ENCODE assay signal across 1 cellular context in the genomic region with DNA sequence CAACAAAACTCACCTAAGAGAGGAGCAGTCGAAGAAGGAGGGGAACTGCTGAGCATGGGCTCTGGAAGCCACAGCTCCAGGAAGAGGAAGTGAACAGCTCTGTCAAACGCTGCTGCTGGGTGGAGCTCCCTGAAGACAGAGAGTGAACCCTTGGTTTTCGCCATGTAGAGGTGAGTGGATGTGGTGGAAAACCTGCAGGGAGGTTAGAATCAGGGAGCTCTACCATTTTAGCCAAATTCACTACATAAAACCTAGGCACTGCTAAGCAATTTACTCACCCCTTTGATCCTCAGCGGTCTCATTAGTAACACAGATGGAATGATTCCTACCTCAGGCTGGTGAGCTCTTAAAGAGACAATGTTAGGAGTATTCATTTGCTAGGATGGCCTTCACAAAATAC.
TF ChIP-seq lines count a peak whose summit lies in the region.

No MANE protein-coding gene starts in this region.

TF ChIP-seq in HCT116, 20 proteins besides CTCF, POLR2A, EP300 and RAD21 (continued from another document):
- TF ChIP-seq EGR1 (IDR thresholded peaks at IDR 0.05; ENCODE audit: low read depth) (no peak), SIN3A (IDR thresholded peaks at IDR 0.05; ENCODE audit: low read depth) (no peak), ZNF274 (IDR thresholded peaks at IDR 0.05; ENCODE audit: low read depth, low read length) (no peak), TCF7L2 (IDR thresholded peaks at IDR 0.05; ENCODE audit: borderline replicate concordance, extremely low read depth, insufficient read depth, insufficient read length) (peak; percentile 91), SP1 (IDR thresholded peaks at IDR 0.05; ENCODE audit: low read depth) (no peak), POLR2AphosphoS5 (IDR thresholded peaks at IDR 0.05; ENCODE audit: low read depth, low read length) (peak; percentile 63), FOSL1 (IDR thresholded peaks at IDR 0.05; ENCODE audit: low read depth) (no peak), ELF1 (IDR thresholded peaks at IDR 0.05; ENCODE audit: borderline replicate concordance, low read depth) (no peak), SRF (IDR thresholded peaks at IDR 0.05; ENCODE audit: low read depth) (no peak)
- TF ChIP-seq, protein P1, sequence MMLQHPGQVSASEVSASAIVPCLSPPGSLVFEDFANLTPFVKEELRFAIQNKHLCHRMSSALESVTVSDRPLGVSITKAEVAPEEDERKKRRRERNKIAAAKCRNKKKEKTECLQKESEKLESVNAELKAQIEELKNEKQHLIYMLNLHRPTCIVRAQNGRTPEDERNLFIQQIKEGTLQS (IDR thresholded peaks at IDR 0.05): no peak
- TF ChIP-seq, protein P2, sequence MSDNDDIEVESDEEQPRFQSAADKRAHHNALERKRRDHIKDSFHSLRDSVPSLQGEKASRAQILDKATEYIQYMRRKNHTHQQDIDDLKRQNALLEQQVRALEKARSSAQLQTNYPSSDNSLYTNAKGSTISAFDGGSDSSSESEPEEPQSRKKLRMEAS (IDR thresholded peaks at IDR 0.05): no peak
